In the genomic region with DNA sequence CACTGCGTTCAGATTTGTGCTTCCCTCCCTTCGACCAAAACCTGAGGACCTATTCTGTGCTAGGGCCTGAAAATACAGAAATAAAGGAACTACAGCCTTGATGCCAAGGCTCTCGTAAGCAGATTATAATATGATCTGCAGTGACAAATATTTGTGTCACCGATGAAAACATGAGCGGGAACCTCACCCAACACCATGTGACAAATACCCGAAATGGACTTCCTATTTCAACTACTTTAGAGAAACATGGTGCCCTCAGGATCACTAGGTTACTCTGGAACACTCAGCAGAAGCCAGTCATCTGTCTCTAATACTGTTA, we compare ENCODE assay signal across 8 cellular contexts. TPM values are rescaled to one million over a fixed set of nuclear protein-coding genes. Genes with fewer than 3 reads are reported as not detected.
DNase-seq lines count a peak whose midpoint lies in the region; ATAC-seq and TF ChIP-seq lines count a peak whose summit lies in the region.

No MANE protein-coding gene starts in this region.

- DNase-seq in GM20000 (ENCODE audit: low spot score), result peak; percentile 48
- no peak for DNase-seq in PC-3
- no peak for DNase-seq in endodermal cell
- no peak for DNase-seq in NCI-H526 (lab: John Stamatoyannopoulos, UW)
- no peak for DNase-seq in stimulated activated CD4-positive, alpha-beta T cell treated with anti-CD3 and anti-CD28 coated beads, Interleukin-15, amount 100 ng/mL, for 24 hours

- peak overlapping the region; percentile 80 for H3K4me3 Mint-ChIP-seq in endodermal cell

- H3F3A ChIP-seq in PC-3 (ENCODE audit: low read length, unreplicated experiment), result no peaks in the 10 kb centered on the region
- H3F3A ChIP-seq in neural cell (ENCODE audit: insufficient read depth, low read length, poor library complexity, severe bottlenecking), result peaks cover 8% of the 10 kb centered on the region

- H3K9me3 ChIP-seq in PC-3 (ENCODE audit: low read length) (no peaks in the 10 kb centered on the region), endodermal cell (ENCODE audit: control insufficient read depth, low read length) (no peaks in the 10 kb centered on the region), neural cell (ENCODE audit: low read length) (no peaks in the 10 kb centered on the region)

- H3K4me2 ChIP-seq in PC-3 (ENCODE audit: low read length), result peak overlapping the region; percentile 99
- peak overlapping the region; percentile 46 for H3K4me2 ChIP-seq in neural cell (ENCODE audit: low read length)

- H3K4me3 ChIP-seq in PC-3 (ENCODE audit: low read length) (peak overlapping the region; percentile 96), endodermal cell (ENCODE audit: low read length) (peak overlapping the region; percentile 97), neural cell (ENCODE audit: low read length) (peak overlapping the region; percentile 85)

- WGBS in endodermal cell (ENCODE audit: insufficient coverage in 1 of 2, insufficient read length in 1 of 2), 2 experiments, result 79 to 81% methylated on average over 5 to 6 of the region's 6 CpGs

- H3K4me1 Mint-ChIP-seq in endodermal cell, result peaks cover 10% of the 10 kb centered on the region

- intact Hi-C loops in PC-3 (cut with micrococcal nuclease), result no loop called here

- H3K27ac Mint-ChIP-seq in endodermal cell, result peak overlapping the region; percentile 92

- TF ChIP-seq CTCF in GM20000 (IDR thresholded peaks at IDR 0.05; ENCODE audit: extremely low read depth, missing control alignments), result no peak
- no peak for TF ChIP-seq CTCF in PC-3 (conservative IDR thresholded peaks at IDR 0.05; ENCODE audit: low read depth, low read length)
- TF ChIP-seq CTCF in endodermal cell (conservative IDR thresholded peaks at IDR 0.05), result no peak
- no peak for TF ChIP-seq CTCF in neural cell (IDR thresholded peaks at IDR 0.05; ENCODE audit: poor library complexity, severe bottlenecking)

- H4K20me1 ChIP-seq in PC-3 (ENCODE audit: low read length) (peaks cover 8% of the 10 kb centered on the region; the same call in 1 of the 2 replicates), neural cell (ENCODE audit: insufficient read depth) (no peaks in the 10 kb centered on the region)

- H3K36me3 Mint-ChIP-seq in endodermal cell (ENCODE audit: low read depth), result peaks cover 31% of the 10 kb centered on the region

- H3K9me3 Mint-ChIP-seq in endodermal cell, result no peaks in the 10 kb centered on the region

- H3K9ac ChIP-seq in PC-3 (ENCODE audit: low read length) (peak overlapping the region; percentile 55), endodermal cell (ENCODE audit: extremely low read depth, low read length, poor library complexity, severe bottlenecking) (peak overlapping the region; percentile 47), neural cell (ENCODE audit: low read length) (peak overlapping the region; percentile 74)

- H3K36me3 ChIP-seq in PC-3 (ENCODE audit: low read depth, low read length) (peaks cover 7% of the 10 kb centered on the region; the same call in 1 of the 2 replicates), endodermal cell (ENCODE audit: control insufficient read depth, insufficient read depth, low read length) (peaks cover 23% of the 10 kb centered on the region), neural cell (ENCODE audit: insufficient read depth, low read length) (peaks cover 28% of the 10 kb centered on the region)

- no peak for TF ChIP-seq RAD21 in neural cell (conservative IDR thresholded peaks at IDR 0.05)

- TSS peak; percentile 89 for BruUV-seq in PC-3 (replicated peaks; lab: Mats Ljungman, UMichigan)

- H3K27me3 Mint-ChIP-seq in endodermal cell (ENCODE audit: insufficient read depth), result no peaks in the 10 kb centered on the region

- no peak overlapping the region for H3K27ac ChIP-seq in PC-3 (ENCODE audit: low read length)
- H3K27ac ChIP-seq in endodermal cell (ENCODE audit: low read depth, low read length), result no peak overlapping the region
- H3K27ac ChIP-seq in neural cell (ENCODE audit: low read length), result no peak overlapping the region

- H3K79me2 ChIP-seq in PC-3 (ENCODE audit: low read length), result peaks cover 39% of the 10 kb centered on the region
- H3K79me2 ChIP-seq in neural cell (replicated peaks; ENCODE audit: insufficient read depth, low read length), result peaks cover 33% of the 10 kb centered on the region

- H3K27me3 ChIP-seq in PC-3 (ENCODE audit: low read length), result peaks cover 11% of the 10 kb centered on the region; the same call in 1 of the 2 replicates
- H3K27me3 ChIP-seq in endodermal cell (ENCODE audit: control insufficient read depth, insufficient read depth, low read length, poor library complexity, severe bottlenecking), result no peaks in the 10 kb centered on the region
- H3K27me3 ChIP-seq in neural cell (ENCODE audit: insufficient read depth, low read depth, low read length), result peaks cover 2% of the 10 kb centered on the region

- POLR2A ChIA-PET in PC-3 (lab: Charles Lee; ENCODE audit: unreplicated experiment), result no interaction called here

- no peak for TF ChIP-seq EP300 in neural cell (conservative IDR thresholded peaks at IDR 0.05; ENCODE audit: poor library complexity, severe bottlenecking)

- CTCF ChIA-PET in PC-3 (lab: Charles Lee), result no interaction called here

- H2AFZ ChIP-seq in PC-3 (ENCODE audit: low read length), result peak overlapping the region; percentile 100
- H2AFZ ChIP-seq in neural cell (ENCODE audit: low read depth, low read length), result no peak overlapping the region

- peaks cover 13% of the 10 kb centered on the region; the same call in 1 of the 2 replicates for H3K4me1 ChIP-seq in PC-3 (ENCODE audit: insufficient read depth, low read length)
- H3K4me1 ChIP-seq in endodermal cell (ENCODE audit: control insufficient read depth, insufficient read depth, low read length), result peaks cover 4% of the 10 kb centered on the region

- ATAC-seq in PC-3 (no peak; the same call in 1 of the 2 replicates), HG02938 (IDR thresholded peaks at IDR 0.05; ENCODE audit: unreplicated experiment) (no peak), HG03460 (IDR thresholded peaks at IDR 0.05; ENCODE audit: unreplicated experiment) (no peak)

- H3K9me2 ChIP-seq in PC-3 (replicated peaks; ENCODE audit: low read length) (no peaks in the 10 kb centered on the region), neural cell (ENCODE audit: insufficient read depth, low read length) (no peaks in the 10 kb centered on the region)

TF ChIP-seq in neural cell, 6 proteins besides CTCF, POLR2A, EP300 and RAD21:
- TF ChIP-seq MXI1 (conservative IDR thresholded peaks at IDR 0.05; ENCODE audit: poor library complexity, severe bottlenecking), result no peak
- TF ChIP-seq, protein P1, sequence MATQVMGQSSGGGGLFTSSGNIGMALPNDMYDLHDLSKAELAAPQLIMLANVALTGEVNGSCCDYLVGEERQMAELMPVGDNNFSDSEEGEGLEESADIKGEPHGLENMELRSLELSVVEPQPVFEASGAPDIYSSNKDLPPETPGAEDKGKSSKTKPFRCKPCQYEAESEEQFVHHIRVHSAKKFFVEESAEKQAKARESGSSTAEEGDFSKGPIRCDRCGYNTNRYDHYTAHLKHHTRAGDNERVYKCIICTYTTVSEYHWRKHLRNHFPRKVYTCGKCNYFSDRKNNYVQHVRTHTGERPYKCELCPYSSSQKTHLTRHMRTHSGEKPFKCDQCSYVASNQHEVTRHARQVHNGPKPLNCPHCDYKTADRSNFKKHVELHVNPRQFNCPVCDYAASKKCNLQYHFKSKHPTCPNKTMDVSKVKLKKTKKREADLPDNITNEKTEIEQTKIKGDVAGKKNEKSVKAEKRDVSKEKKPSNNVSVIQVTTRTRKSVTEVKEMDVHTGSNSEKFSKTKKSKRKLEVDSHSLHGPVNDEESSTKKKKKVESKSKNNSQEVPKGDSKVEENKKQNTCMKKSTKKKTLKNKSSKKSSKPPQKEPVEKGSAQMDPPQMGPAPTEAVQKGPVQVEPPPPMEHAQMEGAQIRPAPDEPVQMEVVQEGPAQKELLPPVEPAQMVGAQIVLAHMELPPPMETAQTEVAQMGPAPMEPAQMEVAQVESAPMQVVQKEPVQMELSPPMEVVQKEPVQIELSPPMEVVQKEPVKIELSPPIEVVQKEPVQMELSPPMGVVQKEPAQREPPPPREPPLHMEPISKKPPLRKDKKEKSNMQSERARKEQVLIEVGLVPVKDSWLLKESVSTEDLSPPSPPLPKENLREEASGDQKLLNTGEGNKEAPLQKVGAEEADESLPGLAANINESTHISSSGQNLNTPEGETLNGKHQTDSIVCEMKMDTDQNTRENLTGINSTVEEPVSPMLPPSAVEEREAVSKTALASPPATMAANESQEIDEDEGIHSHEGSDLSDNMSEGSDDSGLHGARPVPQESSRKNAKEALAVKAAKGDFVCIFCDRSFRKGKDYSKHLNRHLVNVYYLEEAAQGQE (IDR thresholded peaks at IDR 0.05; ENCODE audit: borderline replicate concordance), result peak; percentile 0

RNA-seq across cellular contexts. Expression of a gene that starts 0.5 kb away (rescaled TPM):
- total RNA-seq in PC-3 (2014; rRNA removed) (64.2 and 67.2 TPM in 2 replicates), endodermal cell (10 to 100 TPM; 53.2 to 60.2 TPM)
- 65.6 TPM for polyA plus RNA-seq in endodermal cell (2013, experiment 1 of 2)
- polyA plus RNA-seq in endodermal cell (2013, experiment 2 of 2), result 62.7 TPM
- polyA plus RNA-seq in neural cell, result 20.2 and 22.1 TPM in 2 replicates
- 19.5 and 29.5 TPM in 2 replicates for polyA minus RNA-seq in neural cell

RNA-seq across cellular contexts. Expression of a gene that starts 13.5 kb away (rescaled TPM):
- total RNA-seq in PC-3 (2014; rRNA removed), result 4.3 and 5.4 TPM in 2 replicates
- total RNA-seq in endodermal cell, result 1 to 10 TPM; 3.9 to 6.3 TPM
- polyA plus RNA-seq in endodermal cell (2013, experiment 1 of 2), result 6.6 TPM
- polyA plus RNA-seq in endodermal cell (2013, experiment 2 of 2), result 8.0 TPM
- polyA plus RNA-seq in neural cell, result 0.64 and 0.84 TPM in 2 replicates
- 1.7 and 2.4 TPM in 2 replicates for polyA minus RNA-seq in neural cell
